Comparison of ENCODE assay signal across 22 cellular contexts in the genomic region with DNA sequence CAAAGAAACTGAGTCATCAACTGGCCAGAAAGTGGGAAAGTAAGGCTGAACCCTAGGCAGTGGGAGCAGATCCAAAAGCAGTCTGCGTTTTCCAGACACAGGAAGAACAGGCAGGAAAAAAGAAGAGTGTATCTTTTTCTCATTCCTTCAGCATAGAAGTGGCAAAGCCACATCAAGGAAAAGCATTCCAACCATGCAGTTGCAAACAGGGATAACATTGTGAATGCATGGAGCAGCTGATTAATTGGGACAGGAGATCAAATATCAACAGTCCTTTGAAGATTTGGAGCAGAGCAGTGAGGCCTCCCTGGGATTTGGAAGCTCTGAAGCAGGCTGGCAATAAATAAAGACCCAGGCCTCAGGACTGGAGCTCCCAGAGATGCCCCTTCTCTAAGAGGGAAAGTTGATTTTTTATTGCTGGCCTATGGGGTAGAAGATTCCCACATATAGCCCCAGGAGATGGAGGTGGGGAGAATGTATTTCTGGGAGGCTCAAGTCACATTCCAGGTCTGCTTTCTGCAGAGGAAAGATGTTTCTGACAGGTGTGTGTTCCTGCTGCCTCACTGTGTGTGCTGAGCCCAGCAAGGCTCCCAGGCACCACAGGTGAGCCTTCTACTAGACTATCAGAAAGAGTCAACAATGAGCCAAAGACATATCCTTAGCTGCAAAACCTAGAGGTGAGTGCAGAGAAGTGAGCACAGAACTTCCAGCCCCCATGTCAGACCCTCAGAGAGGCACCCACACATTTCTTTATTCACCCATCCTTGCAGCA.
DNase-seq lines count a peak whose midpoint lies in the region; ATAC-seq and TF ChIP-seq lines count a peak whose summit lies in the region.
"Had no signal": no experiment of that assay in that cellular context is flagged by ENCODE, and none has a peak within 500 bp of the region (broad histone marks: within the 10 kb centered on the region; RNA-seq: fewer than 3 reads in every experiment).

No MANE protein-coding gene starts in this region.

- H3K9me3 Mint-ChIP-seq in activated CD4-positive, alpha-beta T cell treated with anti-CD3 and anti-CD28 coated beads, Interleukin-2, amount 10 ng/mL, durations not matched to agents 24 days and 14 days: no peaks in the 10 kb centered on the region
- no peaks in the 10 kb centered on the region for H3K9me3 Mint-ChIP-seq in WTC11

- H3K4me3 Mint-ChIP-seq in activated CD4-positive, alpha-beta T cell treated with anti-CD3 and anti-CD28 coated beads, Interleukin-2, amount 10 ng/mL, durations not matched to agents 24 days and 14 days: no peak overlapping the region
- no peak overlapping the region for H3K4me3 Mint-ChIP-seq in WTC11
- H3K4me3 Mint-ChIP-seq: CD4-positive, alpha-beta memory T cell had no signal

- H3K27me3 Mint-ChIP-seq in activated CD4-positive, alpha-beta T cell treated with anti-CD3 and anti-CD28 coated beads, Interleukin-2, amount 10 ng/mL, durations not matched to agents 24 days and 14 days: no peaks in the 10 kb centered on the region
- H3K27me3 Mint-ChIP-seq in WTC11 (ENCODE audit: low read depth): no peaks in the 10 kb centered on the region
- H3K27me3 Mint-ChIP-seq: CD4-positive, alpha-beta memory T cell had no signal

- H3K27me3 ChIP-seq in colonic mucosa: no peaks in the 10 kb centered on the region
- H3K27me3 ChIP-seq: BE2C had no signal

- intact Hi-C loops in activated CD4-positive, alpha-beta T cell treated with anti-CD3 and anti-CD28 coated beads, Interleukin-2, amount 10 ng/mL, durations not matched to agents 24 days and 14 days (cut with micrococcal nuclease): loop anchor here (10.0 kb wide), 1 partner anchor 63 kb away; no protein-coding TSS in a partner anchor
- intact Hi-C loops in colonic mucosa (cut with DNase I): no loop called here

- POLR2A ChIA-PET in WTC11 (lab: Charles Lee): no interaction called here

- TF ChIP-seq CTCF in WTC11 (IDR thresholded peaks at IDR 0.05): no peak
- TF ChIP-seq CTCF in colonic mucosa (IDR thresholded peaks at IDR 0.05): no peak

- peak; percentile 29 for DNase-seq in activated CD4-positive, alpha-beta T cell treated with anti-CD3 and anti-CD28 coated beads, Interleukin-2, amount 10 ng/mL, durations not matched to agents 24 days and 14 days
- DNase-seq in activated CD4-positive, alpha-beta T cell treated with anti-CD3 and anti-CD28 coated beads for 1 hour: no peak
- DNase-seq in WTC11 (ENCODE audit: low spot score) (no peak), myocyte (ENCODE audit: low read depth) (peak; percentile 43), DMS114 treated with DMSO at 0.1 percent for 48 hours (lab: John Stamatoyannopoulos, UW; ENCODE audit: unreplicated experiment) (no peak), colonic mucosa (no peak)
- DNase-seq: BE2C; CD4-positive, alpha-beta memory T cell; DMS79 treated with DMSO at 0.1 percent for 48 hours; GDM1; IMR-90; Karpas-422; NCI-H1105 treated with DMSO at 0.1 percent for 48 hours; NCI-H187; NCI-H2171; NCI-H446; NCI-H748 treated with DMSO at 0.1 percent for 48 hours; OCI-M1 had no signal

- no peak overlapping the region for H3K27ac Mint-ChIP-seq in activated CD4-positive, alpha-beta T cell treated with anti-CD3 and anti-CD28 coated beads, Interleukin-2, amount 10 ng/mL, durations not matched to agents 24 days and 14 days
- peak overlapping the region; percentile 54; the same call in 1 of the 2 replicates for H3K27ac Mint-ChIP-seq in WTC11
- H3K27ac Mint-ChIP-seq: CD4-positive, alpha-beta memory T cell had no signal

- H3K9me3 ChIP-seq in colonic mucosa: no peaks in the 10 kb centered on the region
- H3K9me3 ChIP-seq: BE2C had no signal

- H3K4me1 Mint-ChIP-seq in activated CD4-positive, alpha-beta T cell treated with anti-CD3 and anti-CD28 coated beads, Interleukin-2, amount 10 ng/mL, durations not matched to agents 24 days and 14 days: no peaks in the 10 kb centered on the region
- H3K4me1 Mint-ChIP-seq in WTC11: peaks cover 12% of the 10 kb centered on the region
- H3K4me1 Mint-ChIP-seq: CD4-positive, alpha-beta memory T cell had no signal

- H3K4me1 ChIP-seq in colonic mucosa: no peaks in the 10 kb centered on the region
- H3K4me1 ChIP-seq: BE2C had no signal

- peak; percentile 61 for ATAC-seq in WTC11
- ATAC-seq in HG02623 (IDR thresholded peaks at IDR 0.05; ENCODE audit: unreplicated experiment): no peak
- ATAC-seq in GM21526 (IDR thresholded peaks at IDR 0.05; ENCODE audit: low FRiP score, unreplicated experiment): no peak

- no peaks in the 10 kb centered on the region for H3K36me3 ChIP-seq in colonic mucosa
- H3K36me3 ChIP-seq: BE2C had no signal

- no peaks in the 10 kb centered on the region for H3K36me3 Mint-ChIP-seq in activated CD4-positive, alpha-beta T cell treated with anti-CD3 and anti-CD28 coated beads, Interleukin-2, amount 10 ng/mL, durations not matched to agents 24 days and 14 days (ENCODE audit: low read depth)
- no peaks in the 10 kb centered on the region for H3K36me3 Mint-ChIP-seq in WTC11

- CTCF ChIA-PET in WTC11 (lab: Charles Lee): interaction anchor here (0.5 to 2.7 kb wide), 2 partner anchors 13 to 266 kb away, joined by 5 to 7 read pairs; no protein-coding TSS in a partner anchor

- no peak overlapping the region for H3K27ac ChIP-seq in colonic mucosa
- H3K27ac ChIP-seq: 22Rv1, RWPE1 had no signal

- no peak overlapping the region for H3K4me3 ChIP-seq in colonic mucosa

- H3K9ac ChIP-seq in colonic mucosa (ENCODE audit: low read depth in 2 of 2, low read length in 2 of 2): no peak overlapping the region

TF ChIP-seq in WTC11, 78 proteins besides CTCF, POLR2A, EP300 and RAD21:
- TF ChIP-seq CREB1 (CRISPR knock-in tag; IDR thresholded peaks at IDR 0.05): no peak
- TF ChIP-seq, protein P1, sequence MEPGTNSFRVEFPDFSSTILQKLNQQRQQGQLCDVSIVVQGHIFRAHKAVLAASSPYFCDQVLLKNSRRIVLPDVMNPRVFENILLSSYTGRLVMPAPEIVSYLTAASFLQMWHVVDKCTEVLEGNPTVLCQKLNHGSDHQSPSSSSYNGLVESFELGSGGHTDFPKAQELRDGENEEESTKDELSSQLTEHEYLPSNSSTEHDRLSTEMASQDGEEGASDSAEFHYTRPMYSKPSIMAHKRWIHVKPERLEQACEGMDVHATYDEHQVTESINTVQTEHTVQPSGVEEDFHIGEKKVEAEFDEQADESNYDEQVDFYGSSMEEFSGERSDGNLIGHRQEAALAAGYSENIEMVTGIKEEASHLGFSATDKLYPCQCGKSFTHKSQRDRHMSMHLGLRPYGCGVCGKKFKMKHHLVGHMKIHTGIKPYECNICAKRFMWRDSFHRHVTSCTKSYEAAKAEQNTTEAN (CRISPR knock-in tag; IDR thresholded peaks at IDR 0.05): no peak
- TF ChIP-seq HMGA2 (CRISPR knock-in tag; IDR thresholded peaks at IDR 0.05): no peak
- no peak for TF ChIP-seq TCF7 (CRISPR knock-in tag; IDR thresholded peaks at IDR 0.05; ENCODE audit: low read depth)
- no peak for TF ChIP-seq SMAD4 (CRISPR knock-in tag; IDR thresholded peaks at IDR 0.05)
- TF ChIP-seq TEAD4 (CRISPR knock-in tag; IDR thresholded peaks at IDR 0.05): no peak
- TF ChIP-seq, protein P2, sequence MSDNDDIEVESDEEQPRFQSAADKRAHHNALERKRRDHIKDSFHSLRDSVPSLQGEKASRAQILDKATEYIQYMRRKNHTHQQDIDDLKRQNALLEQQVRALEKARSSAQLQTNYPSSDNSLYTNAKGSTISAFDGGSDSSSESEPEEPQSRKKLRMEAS (CRISPR knock-in tag; IDR thresholded peaks at IDR 0.05): no peak
- no peak for TF ChIP-seq ZNF396 (CRISPR knock-in tag; IDR thresholded peaks at IDR 0.05; ENCODE audit: borderline replicate concordance)
- no peak for TF ChIP-seq RORB (CRISPR knock-in tag; IDR thresholded peaks at IDR 0.05)
- TF ChIP-seq ZNF121 (CRISPR knock-in tag; IDR thresholded peaks at IDR 0.05): no peak
- TF ChIP-seq, protein P3, sequence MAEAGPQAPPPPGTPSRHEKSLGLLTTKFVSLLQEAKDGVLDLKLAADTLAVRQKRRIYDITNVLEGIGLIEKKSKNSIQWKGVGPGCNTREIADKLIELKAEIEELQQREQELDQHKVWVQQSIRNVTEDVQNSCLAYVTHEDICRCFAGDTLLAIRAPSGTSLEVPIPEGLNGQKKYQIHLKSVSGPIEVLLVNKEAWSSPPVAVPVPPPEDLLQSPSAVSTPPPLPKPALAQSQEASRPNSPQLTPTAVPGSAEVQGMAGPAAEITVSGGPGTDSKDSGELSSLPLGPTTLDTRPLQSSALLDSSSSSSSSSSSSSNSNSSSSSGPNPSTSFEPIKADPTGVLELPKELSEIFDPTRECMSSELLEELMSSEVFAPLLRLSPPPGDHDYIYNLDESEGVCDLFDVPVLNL (CRISPR knock-in tag; IDR thresholded peaks at IDR 0.05; ENCODE audit: borderline replicate concordance, low read depth): no peak
- TF ChIP-seq, protein P4, sequence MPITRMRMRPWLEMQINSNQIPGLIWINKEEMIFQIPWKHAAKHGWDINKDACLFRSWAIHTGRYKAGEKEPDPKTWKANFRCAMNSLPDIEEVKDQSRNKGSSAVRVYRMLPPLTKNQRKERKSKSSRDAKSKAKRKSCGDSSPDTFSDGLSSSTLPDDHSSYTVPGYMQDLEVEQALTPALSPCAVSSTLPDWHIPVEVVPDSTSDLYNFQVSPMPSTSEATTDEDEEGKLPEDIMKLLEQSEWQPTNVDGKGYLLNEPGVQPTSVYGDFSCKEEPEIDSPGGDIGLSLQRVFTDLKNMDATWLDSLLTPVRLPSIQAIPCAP (CRISPR knock-in tag; IDR thresholded peaks at IDR 0.05): no peak
- no peak for TF ChIP-seq MXD4 (CRISPR knock-in tag; IDR thresholded peaks at IDR 0.05; ENCODE audit: borderline replicate concordance)
- no peak for TF ChIP-seq ETV6 (CRISPR knock-in tag; IDR thresholded peaks at IDR 0.05)

Comparison
In these comparisons a context has a peak if more than half of its experiments do, and no peak if none do; other contexts are left out.
1. DNase-seq: peak in activated CD4-positive, alpha-beta T cell treated with anti-CD3 and anti-CD28 coated beads, Interleukin-2, amount 10 ng/mL, durations not matched to agents 24 days and 14 days (single experiment) and myocyte (single experiment); none in activated CD4-positive, alpha-beta T cell treated with anti-CD3 and anti-CD28 coated beads for 1 hour (single experiment), WTC11 (single experiment), DMS114 treated with DMSO at 0.1 percent for 48 hours (single experiment) and colonic mucosa (single experiment).